17 cellular contexts compared by ENCODE assay signal in the genomic region with DNA sequence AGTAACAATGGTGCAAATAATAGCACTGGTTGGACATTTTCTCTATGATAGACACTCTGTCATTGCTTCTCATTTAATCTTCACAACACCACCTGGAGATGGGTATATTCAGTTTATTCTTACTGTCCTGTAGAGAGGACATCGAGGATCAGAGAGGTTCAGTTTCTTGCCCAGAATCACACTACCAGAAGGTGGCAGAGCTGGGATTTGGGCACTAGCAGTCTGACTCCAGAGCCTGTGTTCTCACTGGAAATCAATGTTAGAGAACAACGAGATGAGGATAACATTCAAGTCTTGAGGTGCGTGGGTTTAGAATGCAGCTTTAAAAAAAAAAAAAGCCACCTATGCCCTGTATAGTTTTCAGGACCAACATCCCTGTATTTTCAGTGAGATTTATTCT.
A peak's percentile ranks its signal among the peaks of the same experiment; 100 is the strongest.
DNase-seq lines count a peak whose midpoint lies in the region; ATAC-seq, FAIRE-seq and TF ChIP-seq lines count a peak whose summit lies in the region.
"Had no signal": no experiment of that assay in that cellular context is flagged by ENCODE, and none has a peak within 500 bp of the region (broad histone marks: within the 10 kb centered on the region; RNA-seq: fewer than 3 reads in every experiment).

No MANE protein-coding gene starts in this region.

- H3K9me3 ChIP-seq in H9 (ENCODE audit: control insufficient read depth, low read depth, low read length), result no peaks in the 10 kb centered on the region
- no peaks in the 10 kb centered on the region for H3K9me3 ChIP-seq in keratinocyte (ENCODE audit: control insufficient read depth, low read depth, low read length)
- H3K9me3 ChIP-seq: BE2C had no signal

- no peak for FAIRE-seq in keratinocyte (lab: Jason Lieb, UNC)

- no CpG with 5 or more reads among the region's 3 CpGs for WGBS in H9 (ENCODE audit: extremely low coverage, insufficient read length, low lambda C conversion rate)

- no peaks in the 10 kb centered on the region for H3K9me1 ChIP-seq in keratinocyte (ENCODE audit: control insufficient read depth, extremely low read depth, insufficient read depth, low read length)

- H2BK120ac ChIP-seq in H9 (ENCODE audit: low read depth, low read length, poor library complexity, severe bottlenecking), result no peak overlapping the region

- H3K9me3 Mint-ChIP-seq in H9, result peaks cover 7 to 10% of the 10 kb centered on the region in 2 experiments
- H3K9me3 Mint-ChIP-seq in natural killer cell, result peaks cover 7 to 11% of the 10 kb centered on the region in 2 donors

- H3K23ac ChIP-seq in H9 (ENCODE audit: insufficient read length, low read depth, low read length), result no peak overlapping the region

- H3K4me1 Mint-ChIP-seq in H9 (no peaks in the 10 kb centered on the region; a peak in 1 of 4 replicates), natural killer cell (no peaks in the 10 kb centered on the region)

- no peak overlapping the region for H2AFZ ChIP-seq in H9 (ENCODE audit: low read length)
- no peak overlapping the region for H2AFZ ChIP-seq in keratinocyte (ENCODE audit: control insufficient read depth, low read length)

- no peak for ATAC-seq in natural killer cell
- ATAC-seq: CD8-positive, alpha-beta T cell; SK-N-SH treated with all-trans-retinoic acid at 6 μM for 48 hours had no signal

- H3K79me1 ChIP-seq in H9 (ENCODE audit: insufficient read depth, low read depth, low read length, poor library complexity, severe bottlenecking), result no peaks in the 10 kb centered on the region

- H4K20me1 ChIP-seq in H9 (ENCODE audit: control insufficient read depth, insufficient read depth, insufficient read length) (no peaks in the 10 kb centered on the region), keratinocyte (ENCODE audit: control insufficient read depth, extremely low read depth, insufficient read depth, low read length) (no peaks in the 10 kb centered on the region)

- H3K4me1 ChIP-seq in H9 (ENCODE audit: insufficient read depth, low read length), result 0 out of 2 replicates have a peak, but pooled peaks cover 2% of the 10 kb centered on the region
- H3K4me1 ChIP-seq in keratinocyte (ENCODE audit: control insufficient read depth, extremely low read depth, insufficient read depth, low read length), result no peaks in the 10 kb centered on the region
- H3K4me1 ChIP-seq: BE2C had no signal

- H2BK15ac ChIP-seq in H9 (ENCODE audit: low read depth, low read length), result no peak overlapping the region

- H3K9ac ChIP-seq in H9 (ENCODE audit: extremely low read depth, insufficient read length, low read length) (no peak overlapping the region), keratinocyte (ENCODE audit: control insufficient read depth, extremely low read depth, insufficient read depth, low read length) (no peak overlapping the region)

- H3K36me3 Mint-ChIP-seq in H9 (ENCODE audit: insufficient read depth in 1 of 3, low read depth in 3 of 3), result peaks cover 3 to 16% (median 5%) of the 10 kb centered on the region in 3 experiments
- no peaks in the 10 kb centered on the region for H3K36me3 Mint-ChIP-seq in natural killer cell
- H3K36me3 Mint-ChIP-seq: CD8-positive, alpha-beta T cell had no signal

- H2BK12ac ChIP-seq in H9 (ENCODE audit: insufficient read length, low read depth, low read length), result no peak overlapping the region

- H3K4me3 Mint-ChIP-seq in H9 (no peak overlapping the region), natural killer cell (no peak overlapping the region)
- H3K4me3 Mint-ChIP-seq: CD8-positive, alpha-beta T cell had no signal

- no peak overlapping the region for H3K4me2 ChIP-seq in H9 (ENCODE audit: insufficient read depth, insufficient read length, low read length)
- H3K4me2 ChIP-seq in keratinocyte (ENCODE audit: control insufficient read depth, extremely low read depth, insufficient read depth, low read depth, low read length), result no peak overlapping the region

- H2BK5ac ChIP-seq in H9 (ENCODE audit: insufficient read length, low read length), result no peak overlapping the region

- no peak overlapping the region for H3K4ac ChIP-seq in H9 (ENCODE audit: low read depth, low read length)

- no peak overlapping the region for H3K27ac Mint-ChIP-seq in H9
- H3K27ac Mint-ChIP-seq in natural killer cell, result no peak overlapping the region
- H3K27ac Mint-ChIP-seq: CD8-positive, alpha-beta T cell had no signal

- in situ Hi-C loops in brain microvascular endothelial cell (cut with HindIII; ENCODE audit: low pct_ligation_motif_present, low sequenced_read_pairs), result no loop called here

- H3K23me2 ChIP-seq in H9 (ENCODE audit: insufficient read length, low read depth, low read length, poor library complexity, severe bottlenecking), result no peaks in the 10 kb centered on the region

- no peak overlapping the region for H2AK5ac ChIP-seq in H9 (ENCODE audit: insufficient read length, low read length)

- DNase-seq in AG10803 (ENCODE audit: low read depth) (peak; percentile 5), H9 (no peak), brain microvascular endothelial cell (no peak), keratinocyte (ENCODE audit: low read depth, low spot score) (no peak), DMS153 treated with DMSO at 0.1 percent for 48 hours (lab: John Stamatoyannopoulos, UW; ENCODE audit: unreplicated experiment) (no peak), OCI-M1 (lab: John Stamatoyannopoulos, UW) (no peak), natural killer cell (no peak)
- DNase-seq: ACHN; BE2C; CD8-positive, alpha-beta T cell; HCEC 1CT; NCI-H1436 treated with DMSO at 0.1 percent for 48 hours; NCI-H2107; NCI-H345; NCI-H526 treated with DMSO at 0.1 percent for 48 hours had no signal

- no peak overlapping the region for H3K14ac ChIP-seq in H9 (ENCODE audit: insufficient read depth, low read length)

- dilution Hi-C loops in keratinocyte (cut with MboI; ENCODE audit: extremely low pct_ligation_motif_present, low sequenced_read_pairs), result no loop called here

- H3K79me2 ChIP-seq in H9 (ENCODE audit: insufficient read depth, low read length), result no peaks in the 10 kb centered on the region
- H3K79me2 ChIP-seq in keratinocyte (ENCODE audit: control insufficient read depth, insufficient read depth, low read length), result no peaks in the 10 kb centered on the region

- H3K56ac ChIP-seq in H9 (ENCODE audit: insufficient read length, low read depth, low read length), result no peak overlapping the region

- H3K27me3 ChIP-seq in H9 (ENCODE audit: insufficient read depth, low read length) (no peaks in the 10 kb centered on the region), brain microvascular endothelial cell (replicated peaks) (no peaks in the 10 kb centered on the region), keratinocyte (ENCODE audit: control insufficient read depth, extremely low read depth, insufficient read depth, low read length) (peaks cover 3% of the 10 kb centered on the region)

- no peaks in the 10 kb centered on the region for H3K36me3 ChIP-seq in brain microvascular endothelial cell (replicated peaks)
- no peaks in the 10 kb centered on the region for H3K36me3 ChIP-seq in keratinocyte (ENCODE audit: control insufficient read depth in 2 of 2, extremely low read depth in 1 of 2, insufficient read depth in 2 of 2, low read length in 2 of 2)
- H3K36me3 ChIP-seq: BE2C had no signal

- H2BK20ac ChIP-seq in H9 (ENCODE audit: low read depth, low read length, poor library complexity, severe bottlenecking), result no peak overlapping the region

- intact Hi-C loops in natural killer cell (cut with micrococcal nuclease), result no loop called here

- TF ChIP-seq CTCF in AG10803 (conservative IDR thresholded peaks at IDR 0.05; ENCODE audit: low read length) (peak; percentile 29), H9 (conservative IDR thresholded peaks at IDR 0.05) (peak; percentile 40; the same call in 2 of the 3 replicates), brain microvascular endothelial cell (IDR thresholded peaks at IDR 0.05; ENCODE audit: low read depth, low read length, missing control alignments) (peak; percentile 11), keratinocyte (optimal IDR thresholded peaks at IDR 0.05 in 1 of 3, IDR thresholded peaks at IDR 0.05 in 1 of 3, conservative IDR thresholded peaks at IDR 0.05 in 1 of 3; ENCODE audit: extremely low read depth in 1 of 3, insufficient read depth in 2 of 3, low read length in 3 of 3) (peak in 2 of 3 experiments; percentile 16 to 39), natural killer cell (IDR thresholded peaks at IDR 0.05) (no peak)

- H3T11ph ChIP-seq in H9 (ENCODE audit: low read length), result no peak overlapping the region

- H4K91ac ChIP-seq in H9 (ENCODE audit: insufficient read length, low read depth, low read length), result no peak overlapping the region

- no peak overlapping the region for H3K18ac ChIP-seq in H9 (ENCODE audit: insufficient read length, low read depth, low read length)

- H3K27me3 Mint-ChIP-seq in H9 (ENCODE audit: low read depth) (no peaks in the 10 kb centered on the region), natural killer cell (ENCODE audit: low read depth in 2 of 2) (no peaks in the 10 kb centered on the region)

- no peak overlapping the region for H3K4me3 ChIP-seq in AG10803 (ENCODE audit: low read length)
- H3K4me3 ChIP-seq in brain microvascular endothelial cell (ENCODE audit: low read depth, low read length), result no peak overlapping the region
- no peak overlapping the region for H3K4me3 ChIP-seq in keratinocyte (ENCODE audit: control insufficient read depth in 2 of 3, extremely low read depth in 1 of 3, insufficient read depth in 2 of 3, low read depth in 1 of 3, low read length in 3 of 3)

- H4K8ac ChIP-seq in H9 (replicated peaks; ENCODE audit: insufficient read length, low read depth, low read length), result no peak overlapping the region

- no peak overlapping the region for H3K27ac ChIP-seq in H9 (ENCODE audit: insufficient read length, low read depth, low read length)
- H3K27ac ChIP-seq in brain microvascular endothelial cell, result no peak overlapping the region
- no peak overlapping the region for H3K27ac ChIP-seq in keratinocyte (ENCODE audit: control insufficient read depth, insufficient read depth, low read length)
- H3K27ac ChIP-seq: HL-60 had no signal

- no peak overlapping the region for H4K5ac ChIP-seq in H9 (ENCODE audit: insufficient read length, low read depth, low read length)
